Comparison of ENCODE assay signal across 14 cellular contexts in genomic region chr1:58585591-58586151, GRCh38. TPM values are rescaled to one million over a fixed set of nuclear protein-coding genes. Genes with fewer than 3 reads are reported as not detected.
DNase-seq lines count a peak whose midpoint lies in the region; ATAC-seq, FAIRE-seq and TF ChIP-seq lines count a peak whose summit lies in the region.
"Had no signal": no experiment of that assay in that cellular context is flagged by ENCODE, and none has a peak within 500 bp of the region (broad histone marks: within the 10 kb centered on the region; RNA-seq: fewer than 3 reads in every experiment).

No MANE protein-coding gene starts in this region.

- 77% methylated on average over 3 of the region's 3 CpGs for WGBS in esophagus muscularis mucosa
- WGBS in endodermal cell (ENCODE audit: insufficient coverage in 1 of 2, insufficient read length in 1 of 2), 2 experiments, result 53 to 64% methylated on average over 2 to 3 of the region's 3 CpGs

- DNase-seq in DMS53 (lab: John Stamatoyannopoulos, UW) (peak; percentile 29), RWPE2 (ENCODE audit: low spot score) (no peak), esophagus muscularis mucosa (ENCODE audit: extremely low spot score) (no peak), osteoblast (ENCODE audit: insufficient read length, low spot score, missing footprints) (no peak), endodermal cell (no peak), posterior vena cava (ENCODE audit: low spot score) (no peak), AG20443 (ENCODE audit: low spot score) (no peak), frontal cortex (ENCODE audit: low spot score in 2 of 2) (no peak)
- DNase-seq: NCI-H2081, ovary had no signal

- no peaks in the 10 kb centered on the region for H3K36me3 ChIP-seq in RWPE2 (ENCODE audit: low read depth)
- no peaks in the 10 kb centered on the region for H3K36me3 ChIP-seq in esophagus muscularis mucosa
- no peaks in the 10 kb centered on the region for H3K36me3 ChIP-seq in osteoblast (ENCODE audit: insufficient read depth, low read length)
- H3K36me3 ChIP-seq in endodermal cell (ENCODE audit: control insufficient read depth, insufficient read depth, low read length), result no peaks in the 10 kb centered on the region
- H3K36me3 ChIP-seq: HAP-1, ovary had no signal

- no peaks in the 10 kb centered on the region for H3K79me2 ChIP-seq in osteoblast (ENCODE audit: insufficient read depth, low read length)

- H3K4me1 ChIP-seq in RWPE2 (ENCODE audit: insufficient read depth, poor library complexity, severe bottlenecking) (peaks cover 26% of the 10 kb centered on the region), esophagus muscularis mucosa (peaks cover 0 to 49% (median 36%) of the 10 kb centered on the region in 4 donors), osteoblast (ENCODE audit: insufficient read depth, low read length) (peaks cover 40% of the 10 kb centered on the region), endodermal cell (ENCODE audit: control insufficient read depth, insufficient read depth, low read length) (no peaks in the 10 kb centered on the region)
- H3K4me1 ChIP-seq: HAP-1 had no signal

- no peak overlapping the region for H3K9ac ChIP-seq in endodermal cell (ENCODE audit: extremely low read depth, low read length, poor library complexity, severe bottlenecking)

- H4K20me1 ChIP-seq in osteoblast (ENCODE audit: insufficient read depth, low read length), result no peaks in the 10 kb centered on the region

- H3K27me3 ChIP-seq in RWPE2 (ENCODE audit: insufficient read depth, poor library complexity, severe bottlenecking), result no peaks in the 10 kb centered on the region
- H3K27me3 ChIP-seq in esophagus muscularis mucosa, result no peaks in the 10 kb centered on the region
- H3K27me3 ChIP-seq in osteoblast (ENCODE audit: insufficient read depth, low read length), result no peaks in the 10 kb centered on the region
- peaks cover 15% of the 10 kb centered on the region for H3K27me3 ChIP-seq in endodermal cell (ENCODE audit: control insufficient read depth, insufficient read depth, low read length, poor library complexity, severe bottlenecking)
- H3K27me3 ChIP-seq: ovary had no signal

- no peaks in the 10 kb centered on the region for H3K9me3 Mint-ChIP-seq in endodermal cell

- H3K9me3 ChIP-seq in RWPE2 (ENCODE audit: severe bottlenecking) (no peaks in the 10 kb centered on the region), esophagus muscularis mucosa (no peaks in the 10 kb centered on the region), osteoblast (ENCODE audit: low read depth, low read length) (no peaks in the 10 kb centered on the region), endodermal cell (ENCODE audit: control insufficient read depth, low read length) (no peaks in the 10 kb centered on the region)
- H3K9me3 ChIP-seq: HAP-1, ovary had no signal

- H3K27ac ChIP-seq in RWPE2 (ENCODE audit: poor library complexity, severe bottlenecking), result peak overlapping the region; percentile 94
- peak overlapping the region; percentile 58 to 76 (median 71) for H3K27ac ChIP-seq in esophagus muscularis mucosa (replicated peaks in 1 of 4)
- H3K27ac ChIP-seq in osteoblast (ENCODE audit: low read depth, low read length), result peak overlapping the region; percentile 87
- H3K27ac ChIP-seq in endodermal cell (ENCODE audit: low read depth, low read length), result no peak overlapping the region

- FAIRE-seq in frontal cortex (lab: Jason Lieb, UNC), result no peak
- FAIRE-seq: G401.6, GM18507 had no signal

- no peak for ATAC-seq in RWPE2 (ENCODE audit: low read depth)

- no peaks in the 10 kb centered on the region for H3K36me3 Mint-ChIP-seq in endodermal cell (ENCODE audit: low read depth)

- intact Hi-C loops in esophagus muscularis mucosa (cut with DNase I), result no loop called here
- intact Hi-C loops in posterior vena cava (cut with DNase I), result no loop called here

- H2AFZ ChIP-seq in osteoblast (ENCODE audit: low read length), result peak overlapping the region; percentile 24

- no peak overlapping the region for H3K4me3 ChIP-seq in RWPE2 (ENCODE audit: severe bottlenecking)
- no peak overlapping the region for H3K4me3 ChIP-seq in esophagus muscularis mucosa
- no peak overlapping the region for H3K4me3 ChIP-seq in osteoblast (ENCODE audit: insufficient read depth, low read length)
- no peak overlapping the region for H3K4me3 ChIP-seq in endodermal cell (ENCODE audit: low read length)
- H3K4me3 ChIP-seq: HAP-1, ovary had no signal

- no peak overlapping the region for H3K4me3 Mint-ChIP-seq in endodermal cell

- no peak for TF ChIP-seq EP300 in esophagus muscularis mucosa (IDR thresholded peaks at IDR 0.05)

- peaks cover 25% of the 10 kb centered on the region for H3K27me3 Mint-ChIP-seq in endodermal cell (ENCODE audit: insufficient read depth)

- H3K4me1 Mint-ChIP-seq in endodermal cell, result no peaks in the 10 kb centered on the region

- no peak for TF ChIP-seq POLR2A in esophagus muscularis mucosa (IDR thresholded peaks at IDR 0.05; ENCODE audit: low read depth)

- TF ChIP-seq CTCF in RWPE2 (IDR thresholded peaks at IDR 0.05; ENCODE audit: poor library complexity, severe bottlenecking) (no peak), esophagus muscularis mucosa (IDR thresholded peaks at IDR 0.05) (no peak), osteoblast (IDR thresholded peaks at IDR 0.05; ENCODE audit: extremely low read depth, low read depth, low read length) (no peak), endodermal cell (conservative IDR thresholded peaks at IDR 0.05) (no peak)

- no peak overlapping the region for H3K27ac Mint-ChIP-seq in endodermal cell

- H3K4me2 ChIP-seq in osteoblast (ENCODE audit: insufficient read depth, low read length), result no peak overlapping the region

RNA-seq across cellular contexts. Expression of gene TACSTD2, which starts 8.6 kb away (rescaled TPM):
- 1 to 10 TPM; 1.8 to 3.4 (median 2.3) TPM for total RNA-seq in esophagus muscularis mucosa
- under 0.01 and 0.29 TPM in 2 replicates for total RNA-seq in osteoblast
- total RNA-seq in endodermal cell, result under 1 TPM; 0.46 to 0.51 TPM
- polyA plus RNA-seq in endodermal cell (2013, experiment 1 of 2), result 0.39 TPM
- 0.21 TPM for polyA plus RNA-seq in endodermal cell (2013, experiment 2 of 2)
- total RNA-seq in posterior vena cava, result 10 to 100 TPM in 1 of 2 donors, 1 to 10 TPM in 1; 5.6 to 19.1 TPM
- total RNA-seq in frontal cortex, result under 0.01 TPM
- total RNA-seq: SK-MEL-5 had no signal

RNA-seq across cellular contexts. Expression of gene OMA1, which starts 39.1 kb away (rescaled TPM):
- 10 to 100 TPM; 25.8 to 53.6 (median 32.9) TPM for total RNA-seq in esophagus muscularis mucosa
- total RNA-seq in osteoblast, result 12.1 and 22.8 TPM in 2 replicates
- total RNA-seq in endodermal cell, result 10 to 100 TPM; 13.0 to 18.4 TPM
- 10.7 TPM for polyA plus RNA-seq in endodermal cell (2013, experiment 1 of 2)
- polyA plus RNA-seq in endodermal cell (2013, experiment 2 of 2), result 12.9 TPM
- total RNA-seq in posterior vena cava, result 10 to 100 TPM; 14.1 to 27.2 TPM
- total RNA-seq in frontal cortex, result 47.3 TPM
